In genomic region chr9:121345070-121345469, GRCh38 we compare ENCODE assay signal across 25 cellular contexts. TPM values are rescaled to one million over a fixed set of nuclear protein-coding genes. Genes with fewer than 3 reads are reported as not detected.
DNase-seq lines count a peak whose midpoint lies in the region; ATAC-seq and TF ChIP-seq lines count a peak whose summit lies in the region.
"Had no signal": no experiment of that assay in that cellular context is flagged by ENCODE, and none has a peak within 500 bp of the region (broad histone marks: within the 10 kb centered on the region; RNA-seq: fewer than 3 reads in every experiment).

No MANE protein-coding gene starts in this region.

- BruUV-seq in MCF 10A (replicated peaks; lab: Mats Ljungman, UMichigan) = no TSS peak
- no TSS peak for BruUV-seq in mammary epithelial cell (replicated peaks; lab: Mats Ljungman, UMichigan)
- no TSS peak for BruUV-seq in PC-9 (replicated peaks; lab: Mats Ljungman, UMichigan)

- TF ChIP-seq CTCF in MCF 10A (IDR thresholded peaks at IDR 0.05; ENCODE audit: unreplicated experiment) = no peak
- no peak for TF ChIP-seq CTCF in mammary epithelial cell (conservative IDR thresholded peaks at IDR 0.05 in 1 of 2, IDR thresholded peaks at IDR 0.05 in 1 of 2; ENCODE audit: extremely low read depth in 1 of 2, insufficient read depth in 1 of 2, low read depth in 1 of 2, low read length in 2 of 2)
- no peak for TF ChIP-seq CTCF in PC-9 (conservative IDR thresholded peaks at IDR 0.05)
- TF ChIP-seq CTCF in neutrophil (IDR thresholded peaks at IDR 0.05) = no peak
- TF ChIP-seq CTCF in vagina (IDR thresholded peaks at IDR 0.05) = no peak

- no peak for TF ChIP-seq POLR2A in vagina (IDR thresholded peaks at IDR 0.05)

- no peak overlapping the region for H2AFZ ChIP-seq in mammary epithelial cell (ENCODE audit: low read depth, low read length)
- H2AFZ ChIP-seq in PC-9 = peak overlapping the region; percentile 65; the same call in 1 of the 2 replicates

- H3K27me3 Mint-ChIP-seq in MCF 10A (ENCODE audit: insufficient read depth, unreplicated experiment) = no peaks in the 10 kb centered on the region
- H3K27me3 Mint-ChIP-seq: activated CD4-positive, alpha-beta T cell treated with anti-CD3 and anti-CD28 coated beads, Interleukin-2, amount 10 ng/mL, durations not matched to agents 7 days and 5 days; activated CD8-positive, alpha-beta memory T cell treated with anti-CD3 and anti-CD28 coated beads, Interleukin-2, amount 10 ng/mL, durations not matched to agents 7 days and 5 days; progenitor cell of endocrine pancreas; stimulated activated naive CD8-positive, alpha-beta T cell treated with anti-CD3 and anti-CD28 coated beads, Interleukin-15, amount 100 ng/mL, for 72 hours had no signal

- H3K4me3 ChIP-seq in mammary epithelial cell (replicated peaks in 1 of 3; ENCODE audit: insufficient read depth in 1 of 3, low read depth in 2 of 3, low read length in 3 of 3) (no peak overlapping the region), PC-9 (no peak overlapping the region), neutrophil (ENCODE audit: low read depth in 1 of 2, low read length in 1 of 2) (no peak overlapping the region), vagina (no peak overlapping the region)
- H3K4me3 ChIP-seq: esophagus squamous epithelium, lung, tibial artery had no signal

- H3K4me1 Mint-ChIP-seq in MCF 10A (ENCODE audit: insufficient read depth, unreplicated experiment) = peaks cover 37% of the 10 kb centered on the region
- H3K4me1 Mint-ChIP-seq: activated CD4-positive, alpha-beta T cell treated with anti-CD3 and anti-CD28 coated beads, Interleukin-2, amount 10 ng/mL, durations not matched to agents 7 days and 5 days had no signal

- no peaks in the 10 kb centered on the region for H4K20me1 ChIP-seq in mammary epithelial cell (ENCODE audit: insufficient read depth, low read length)
- H4K20me1 ChIP-seq in PC-9 (ENCODE audit: insufficient read depth) = no peaks in the 10 kb centered on the region

- no peaks in the 10 kb centered on the region for H3K9me2 ChIP-seq in PC-9 (ENCODE audit: insufficient read depth)

- no peak overlapping the region for H3K4me2 ChIP-seq in mammary epithelial cell (ENCODE audit: insufficient read depth, low read depth, low read length)
- 0 out of 2 replicates have a peak overlapping the region, but pooled peaks have one; percentile 4 for H3K4me2 ChIP-seq in PC-9

- no peaks in the 10 kb centered on the region for H3K9me3 Mint-ChIP-seq in MCF 10A (ENCODE audit: unreplicated experiment)
- H3K9me3 Mint-ChIP-seq: activated CD4-positive, alpha-beta T cell treated with anti-CD3 and anti-CD28 coated beads, Interleukin-2, amount 10 ng/mL, durations not matched to agents 7 days and 5 days; stimulated activated naive CD8-positive, alpha-beta T cell treated with anti-CD3 and anti-CD28 coated beads, Interleukin-15, amount 100 ng/mL, for 72 hours had no signal

- CTCF ChIA-PET in MCF 10A (lab: Yijun Ruan, JAX) (interaction anchor here (0.6 to 2.8 kb wide), 4 partner anchors 8 to 95 kb away, joined by 3 to 15 read pairs (median 4); no protein-coding TSS in a partner anchor), mammary epithelial cell (lab: Charles Lee; ENCODE audit: low non-redundant PET) (no interaction called here), PC-9 (lab: Charles Lee) (interaction anchor here (0.5 kb wide), 1 partner anchor 123 kb away, joined by 3 read pairs; no protein-coding TSS in a partner anchor)

- H3K9ac ChIP-seq in mammary epithelial cell (ENCODE audit: insufficient read depth, low read length) = no peak overlapping the region

- no peak overlapping the region for H3K4me3 Mint-ChIP-seq in MCF 10A (ENCODE audit: unreplicated experiment)
- H3K4me3 Mint-ChIP-seq: activated CD4-positive, alpha-beta T cell treated with anti-CD3 and anti-CD28 coated beads, Interleukin-2, amount 10 ng/mL, durations not matched to agents 7 days and 5 days; activated CD8-positive, alpha-beta memory T cell treated with anti-CD3 and anti-CD28 coated beads, Interleukin-2, amount 10 ng/mL, durations not matched to agents 7 days and 5 days; stimulated activated naive CD8-positive, alpha-beta T cell treated with anti-CD3 and anti-CD28 coated beads, Interleukin-15, amount 100 ng/mL, for 72 hours had no signal

- H3K36me3 ChIP-seq in mammary epithelial cell (ENCODE audit: insufficient read depth, low read length) (peaks cover 8% of the 10 kb centered on the region), PC-9 (ENCODE audit: low read depth) (no peaks in the 10 kb centered on the region), neutrophil (peaks cover 37% of the 10 kb centered on the region), vagina (peaks cover 0 to 72% of the 10 kb centered on the region in 2 donors)

- WGBS in mammary epithelial cell (ENCODE audit: low coverage, missing lambda C conversion rate) = 100% methylated on average over 3 of the region's 3 CpGs

- peaks cover 4% of the 10 kb centered on the region; the same call in 1 of the 2 replicates for H3F3A ChIP-seq in PC-9 (ENCODE audit: insufficient read depth, low read depth)

- H3K27ac Mint-ChIP-seq in MCF 10A (ENCODE audit: low read depth, unreplicated experiment) = peak overlapping the region; percentile 61
- H3K27ac Mint-ChIP-seq: activated CD4-positive, alpha-beta T cell treated with anti-CD3 and anti-CD28 coated beads, Interleukin-2, amount 10 ng/mL, durations not matched to agents 7 days and 5 days; progenitor cell of endocrine pancreas had no signal

- in situ Hi-C loops in mammary epithelial cell (cut with MboI; ENCODE audit: low sequenced_read_pairs in 2 of 2) = no loop called here

- H3K27me3 ChIP-seq in mammary epithelial cell (ENCODE audit: insufficient read depth, low read length) (no peaks in the 10 kb centered on the region), PC-9 (ENCODE audit: insufficient read depth, low read depth) (no peaks in the 10 kb centered on the region), neutrophil (no peaks in the 10 kb centered on the region), vagina (no peaks in the 10 kb centered on the region)
- H3K27me3 ChIP-seq: BE2C, esophagus squamous epithelium, tibial artery had no signal

- H3K9me3 ChIP-seq in mammary epithelial cell (replicated peaks; ENCODE audit: insufficient read depth, low read length) = no peaks in the 10 kb centered on the region
- no peaks in the 10 kb centered on the region for H3K9me3 ChIP-seq in PC-9 (ENCODE audit: insufficient read depth, low read depth)
- H3K9me3 ChIP-seq in neutrophil = no peaks in the 10 kb centered on the region
- H3K9me3 ChIP-seq in vagina = no peaks in the 10 kb centered on the region
- H3K9me3 ChIP-seq: BE2C, esophagus squamous epithelium, tibial artery had no signal

- intact Hi-C loops in MCF 10A (cut with micrococcal nuclease) (no loop called here), mammary epithelial cell (cut with micrococcal nuclease) (no loop called here), PC-9 (cut with micrococcal nuclease; ENCODE audit: unreplicated experiment) (no loop called here), vagina (cut with DNase I) (no loop called here)

- POLR2A ChIA-PET in MCF 10A (lab: Yijun Ruan, JAX) = interaction anchor here (1.6 to 2.4 kb wide), 2 partner anchors 10 to 12 kb away, joined by 4 to 9 read pairs; no protein-coding TSS in a partner anchor
- POLR2A ChIA-PET in PC-9 (lab: Charles Lee; ENCODE audit: unreplicated experiment) = no interaction called here

- DNase-seq in MCF 10A (ENCODE audit: unreplicated experiment) (no peak), mammary epithelial cell (no peak), PC-9 (no peak), vagina (ENCODE audit: extremely low spot score in 2 of 2) (no peak), RKO (ENCODE audit: low spot score) (no peak)
- DNase-seq: ACHN; activated CD4-positive, alpha-beta T cell treated with anti-CD3 and anti-CD28 coated beads, Interleukin-2, amount 10 ng/mL, durations not matched to agents 7 days and 5 days; activated CD8-positive, alpha-beta memory T cell treated with anti-CD3 and anti-CD28 coated beads, Interleukin-2, amount 10 ng/mL, durations not matched to agents 7 days and 5 days; activated naive CD4-positive, alpha-beta T cell treated with Interleukin-2 at 50 U/mL for 16 hours; BE2C; dermis blood vessel endothelial cell; esophagus squamous epithelium; islet precursor cell; NCI-H1048; NCI-H1694 treated with DMSO at 0.1 percent for 48 hours; SIG-M5; stimulated activated naive CD8-positive, alpha-beta T cell treated with anti-CD3 and anti-CD28 coated beads, Interleukin-15, amount 100 ng/mL, for 72 hours; T1000; tibial artery had no signal

- no peak overlapping the region for H3K27ac ChIP-seq in mammary epithelial cell (ENCODE audit: insufficient read depth, low read depth, low read length)
- H3K27ac ChIP-seq in PC-9 = no peak overlapping the region; the same call in 1 of the 2 replicates
- H3K27ac ChIP-seq in neutrophil = peak overlapping the region; percentile 50
- H3K27ac ChIP-seq in vagina = peak overlapping the region; percentile 32

- no peak for ATAC-seq in GM19328 (IDR thresholded peaks at IDR 0.05; ENCODE audit: unreplicated experiment)
- ATAC-seq in GM18517 (IDR thresholded peaks at IDR 0.05; ENCODE audit: unreplicated experiment) = no peak
- ATAC-seq: activated CD8-positive, alpha-beta memory T cell treated with anti-CD3 and anti-CD28 coated beads, Interleukin-2, amount 10 ng/mL, durations not matched to agents 7 days and 5 days; HepG2; stimulated activated naive CD8-positive, alpha-beta T cell treated with anti-CD3 and anti-CD28 coated beads, Interleukin-15, amount 100 ng/mL, for 72 hours had no signal

- dilution Hi-C loops in mammary epithelial cell (cut with HindIII; ENCODE audit: low sequenced_read_pairs) = no loop called here

- peaks cover 100% of the 10 kb centered on the region for H3K36me3 Mint-ChIP-seq in MCF 10A (ENCODE audit: insufficient read depth, unreplicated experiment)

- H3K79me2 ChIP-seq in mammary epithelial cell (ENCODE audit: insufficient read depth, low read length) (no peaks in the 10 kb centered on the region), PC-9 (ENCODE audit: low read depth) (no peaks in the 10 kb centered on the region)

- H3K4me1 ChIP-seq in mammary epithelial cell (ENCODE audit: insufficient read depth, low read length) (peaks cover 4% of the 10 kb centered on the region), PC-9 (replicated peaks; ENCODE audit: insufficient read depth) (peaks cover 24% of the 10 kb centered on the region), neutrophil (ENCODE audit: control insufficient read depth in 1 of 2, insufficient read depth in 1 of 2, low read depth in 1 of 2, low read length in 1 of 2) (peaks cover 6 to 8% of the 10 kb centered on the region in 2 experiments), vagina (peaks cover 16% of the 10 kb centered on the region)
- H3K4me1 ChIP-seq: BE2C had no signal

RNA-seq across cellular contexts. Expression of gene STOM, which starts 25.0 kb away (rescaled TPM):
- 200 and 231 TPM in 2 replicates for total RNA-seq in MCF 10A (2022)
- total RNA-seq in mammary epithelial cell = 100 to 1,000 TPM in 1 of 2 donors, 10 to 100 TPM in 1; 80.3 to 124 TPM
- 71.7 TPM for polyA plus RNA-seq in mammary epithelial cell
- polyA minus RNA-seq in mammary epithelial cell = 41.9 TPM
- 7.1 and 7.6 TPM in 2 replicates for total RNA-seq in PC-9 (2021)
- total RNA-seq in vagina = 263 TPM

Comparison
In these comparisons a context has a peak if more than half of its experiments do, and no peak if none do; other contexts are left out.
1. H3K27ac ChIP-seq: peak in neutrophil (single experiment) and vagina (single experiment); none in mammary epithelial cell (single experiment) and PC-9 (single experiment).